In the genomic region with DNA sequence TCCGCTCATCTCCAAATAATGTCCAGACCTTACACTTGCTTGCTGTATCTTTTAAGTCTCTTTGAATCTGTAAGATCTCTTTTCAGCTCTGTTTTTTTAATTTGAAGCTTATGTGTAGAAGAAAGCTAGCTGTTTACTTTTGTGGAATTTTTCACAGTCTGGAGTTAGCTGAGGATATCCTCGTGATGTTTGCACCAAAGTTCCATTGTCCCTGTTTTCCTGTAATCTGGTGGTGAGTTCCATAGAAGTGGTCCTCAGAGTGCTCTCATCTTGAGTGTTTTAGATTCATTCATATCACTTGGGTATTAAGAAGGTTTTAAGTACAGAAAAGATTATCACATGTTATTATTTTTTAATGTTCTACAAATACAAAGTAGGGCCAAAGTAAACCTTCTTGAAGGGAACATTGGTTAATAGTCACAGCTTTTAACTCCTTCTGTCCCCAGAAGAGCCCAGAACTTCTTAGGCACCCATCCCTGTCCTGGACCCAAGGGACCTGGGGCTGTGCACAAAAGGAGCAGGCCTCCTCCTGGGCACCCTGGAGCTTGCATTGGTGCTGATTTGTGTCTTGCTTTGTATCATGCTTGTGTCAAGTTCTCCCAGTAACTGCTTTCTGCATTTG, we compare ENCODE assay signal across 15 cellular contexts. TPM values are rescaled to one million over a fixed set of nuclear protein-coding genes. Genes with fewer than 3 reads are reported as not detected.
DNase-seq lines count a peak whose midpoint lies in the region; ATAC-seq, FAIRE-seq and TF ChIP-seq lines count a peak whose summit lies in the region.
"Had no signal": no experiment of that assay in that cellular context is flagged by ENCODE, and none has a peak within 500 bp of the region (broad histone marks: within the 10 kb centered on the region; RNA-seq: fewer than 3 reads in every experiment).

No MANE protein-coding gene starts in this region.

- intact Hi-C loops in pancreas (cut with DNase I), result no loop called here

- H2AK5ac ChIP-seq in trophoblast cell (ENCODE audit: low read length), result no peak overlapping the region

- no peaks in the 10 kb centered on the region for H3K36me3 ChIP-seq in SJSA1
- H3K36me3 ChIP-seq in pancreas, result no peaks in the 10 kb centered on the region
- H3K36me3 ChIP-seq in trophoblast cell (ENCODE audit: control insufficient read depth in 1 of 2, insufficient read depth in 2 of 2, low read length in 2 of 2), result no peaks in the 10 kb centered on the region
- H3K36me3 ChIP-seq: BE2C had no signal

- H3K9me3 ChIP-seq in SJSA1 (replicated peaks) (no peaks in the 10 kb centered on the region), pancreas (no peaks in the 10 kb centered on the region), trophoblast cell (ENCODE audit: insufficient read depth, low read depth, low read length) (peaks cover 11% of the 10 kb centered on the region)
- H3K9me3 ChIP-seq: BE2C had no signal

- TF ChIP-seq CTCF in C4-2B (conservative IDR thresholded peaks at IDR 0.05) (no peak), fibroblast of mammary gland (conservative IDR thresholded peaks at IDR 0.05; ENCODE audit: control insufficient read depth, insufficient read depth, low read depth, low read length) (no peak), pancreas (IDR thresholded peaks at IDR 0.05) (no peak)

- H3K14ac ChIP-seq in trophoblast cell (ENCODE audit: low read length), result no peak overlapping the region

- no peak overlapping the region for H4K91ac ChIP-seq in trophoblast cell (ENCODE audit: low read depth, low read length)

- WGBS in pancreas, 2 donors, result 54 to 58% methylated on average over 2 of the region's 2 CpGs
- no CpG with 5 or more reads among the region's 2 CpGs for WGBS in trophoblast cell (ENCODE audit: extremely low coverage, insufficient coverage, insufficient read length)

- peaks cover 32% of the 10 kb centered on the region for H3K4me1 ChIP-seq in SJSA1 (replicated peaks)
- peaks cover 0 to 16% (median 0%) of the 10 kb centered on the region in 3 donors for H3K4me1 ChIP-seq in pancreas
- peaks cover 10% of the 10 kb centered on the region in 2 experiments for H3K4me1 ChIP-seq in trophoblast cell (ENCODE audit: control insufficient read depth in 1 of 2, insufficient read depth in 2 of 2, low read length in 2 of 2)

- H3K4ac ChIP-seq in trophoblast cell (ENCODE audit: low read depth, low read length), result no peak overlapping the region

- no peak overlapping the region for H2BK120ac ChIP-seq in trophoblast cell (ENCODE audit: insufficient read depth, low read length, poor library complexity)

- no peak for FAIRE-seq in pancreas (lab: Jason Lieb, UNC)

- H3K79me1 ChIP-seq in trophoblast cell (ENCODE audit: low read length), result peaks cover 4% of the 10 kb centered on the region

- no peak overlapping the region for H2BK12ac ChIP-seq in trophoblast cell (ENCODE audit: low read length)

- DNase-seq in SJSA1 (ENCODE audit: low read depth in 1 of 2, low spot score in 2 of 2) (peak in 1 of 2 experiments; percentile 54), fibroblast of mammary gland (ENCODE audit: low read depth) (peak; percentile 56), pancreas (no peak), UCSD-AML1 (lab: John Stamatoyannopoulos, UW; ENCODE audit: unreplicated experiment) (no peak), trophoblast cell (no peak), HuH-7.5 (ENCODE audit: low spot score) (no peak)
- no peak for DNase-seq in activated CD4-positive, alpha-beta T cell treated with anti-CD3 and anti-CD28 coated beads for 1 hour
- DNase-seq: activated CD4-positive, CD25-positive, alpha-beta regulatory T cell; BE2C; glutamatergic neuron; GOT3; kidney glomerular epithelial cell; NK-92 treated with Interleukin-12 subunit alpha and Interleukin-12 subunit beta, amount 100 ng/mL, for 24 hours had no signal

- no peak overlapping the region for H3K4me3 ChIP-seq in SJSA1
- no peak overlapping the region for H3K4me3 ChIP-seq in fibroblast of mammary gland (ENCODE audit: control insufficient read depth, low read depth, low read length)
- H3K4me3 ChIP-seq in pancreas, result no peak overlapping the region
- H3K4me3 ChIP-seq in trophoblast cell (ENCODE audit: low read depth, low read length), result no peak overlapping the region

- H3K27me3 ChIP-seq in SJSA1 (replicated peaks) (no peaks in the 10 kb centered on the region), pancreas (no peaks in the 10 kb centered on the region), trophoblast cell (ENCODE audit: insufficient read depth, low read length) (no peaks in the 10 kb centered on the region)
- H3K27me3 ChIP-seq: BE2C had no signal

- H4K12ac ChIP-seq in trophoblast cell (ENCODE audit: low read depth, low read length), result no peak overlapping the region

- no peaks in the 10 kb centered on the region for H3K79me2 ChIP-seq in trophoblast cell (ENCODE audit: control insufficient read depth, insufficient read depth, low read length, poor library complexity)

- no peak overlapping the region for H3K9ac ChIP-seq in trophoblast cell (ENCODE audit: low read length)

- H4K8ac ChIP-seq in trophoblast cell (ENCODE audit: low read depth, low read length), result no peak overlapping the region

- no peak overlapping the region for H2AFZ ChIP-seq in trophoblast cell (ENCODE audit: insufficient read depth, low read length, poor library complexity)

- H3K27ac ChIP-seq in C4-2B (peak overlapping the region; percentile 89), SJSA1 (peak overlapping the region; percentile 95), pancreas (peak overlapping the region in 3 of 4 donors; percentile 39 to 63 (median 56)), trophoblast cell (ENCODE audit: low read depth, low read length) (no peak overlapping the region)
- H3K27ac ChIP-seq: HL-60 had no signal

- ATAC-seq in pancreas, result peak; percentile 35 to 68 (median 62)

- no peak overlapping the region for H3K4me2 ChIP-seq in trophoblast cell (ENCODE audit: low read length)

- H3K23ac ChIP-seq in trophoblast cell (ENCODE audit: low read length), result no peak overlapping the region

- H2BK5ac ChIP-seq in trophoblast cell (ENCODE audit: low read depth, low read length, poor library complexity), result no peak overlapping the region

- H3K18ac ChIP-seq in trophoblast cell (ENCODE audit: low read length), result no peak overlapping the region

RNA-seq across cellular contexts. Expression of a gene that starts 15.0 kb away (rescaled TPM):
- total RNA-seq in SJSA1 (2014; rRNA removed; shearing (Covaris generic)), result 0.50 TPM in 1 of 2 replicates, not detected in the other
- 10 to 100 TPM in 5 of 6 donors, 1 to 10 TPM in 1; 6.2 to 25.3 (median 13.1) TPM for total RNA-seq in pancreas
- polyA plus RNA-seq in pancreas, result 10 to 100 TPM; 28.1 to 45.2 TPM
- 3.8 and 4.1 TPM in 2 replicates for polyA plus RNA-seq in trophoblast cell (2013)
